In genomic region chr7:50069613-50070012, GRCh38 we compare ENCODE assay signal across 9 cellular contexts. TPM values are rescaled to one million over a fixed set of nuclear protein-coding genes. Genes with fewer than 3 reads are reported as not detected.
A peak's percentile ranks its signal among the peaks of the same experiment; 100 is the strongest.
DNase-seq lines count a peak whose midpoint lies in the region; ATAC-seq and TF ChIP-seq lines count a peak whose summit lies in the region.
"Had no signal": no experiment of that assay in that cellular context is flagged by ENCODE, and none has a peak within 500 bp of the region (broad histone marks: within the 10 kb centered on the region; RNA-seq: fewer than 3 reads in every experiment).

No MANE protein-coding gene starts in this region.

- H3K4me3 ChIP-seq in Caco-2 (ENCODE audit: low read depth, low read length) (no peak overlapping the region), hepatocyte (no peak overlapping the region)

- H2AFZ ChIP-seq in hepatocyte, result peak overlapping the region; percentile 29

- no peaks in the 10 kb centered on the region for H3K36me3 ChIP-seq in Caco-2 (ENCODE audit: control insufficient read depth, insufficient read depth, low read length)
- H3K36me3 ChIP-seq in hepatocyte (replicated peaks; ENCODE audit: insufficient read depth, low read depth), result no peaks in the 10 kb centered on the region

- H3K27me3 ChIP-seq in Caco-2 (replicated peaks; ENCODE audit: control insufficient read depth, insufficient read depth, low read length) (no peaks in the 10 kb centered on the region), hepatocyte (no peaks in the 10 kb centered on the region)

- H3K4me1 Mint-ChIP-seq in Caco-2 (ENCODE audit: low read depth, unreplicated experiment), result peaks cover 22% of the 10 kb centered on the region
- H3K4me1 Mint-ChIP-seq in activated T-cell treated with anti-CD3 and anti-CD28 coated beads, Interleukin-2, amount 50 U/mL, for 4 hours (ENCODE audit: low read depth), result peaks cover 24% of the 10 kb centered on the region
- H3K4me1 Mint-ChIP-seq in stimulated activated naive B cell treated with anti-CD40 and anti-IgM and Interleukin-4, amounts not matched to agents 10 μg/mL and 1 μg/mL and 100 μg/mL, for 72 hours, result peaks cover 13 to 21% of the 10 kb centered on the region in 2 donors

- no peaks in the 10 kb centered on the region for H3K9me2 ChIP-seq in hepatocyte (replicated peaks; ENCODE audit: insufficient read depth)

- POLR2A ChIA-PET in Caco-2 (lab: Charles Lee), result no interaction called here

- TF ChIP-seq CTCF in Caco-2 (IDR thresholded peaks at IDR 0.05; ENCODE audit: insufficient read depth in 1 of 2, low read depth in 1 of 2, low read length in 1 of 2, severe bottlenecking in 1 of 2, unreplicated experiment in 1 of 2) (no peak), hepatocyte (IDR thresholded peaks at IDR 0.05; ENCODE audit: poor library complexity) (no peak)

- no peaks in the 10 kb centered on the region for H3K79me2 ChIP-seq in hepatocyte

- peak overlapping the region; percentile 75 for H3K4me2 ChIP-seq in hepatocyte

- H3K9me3 ChIP-seq in Caco-2 (peaks cover 10% of the 10 kb centered on the region), hepatocyte (ENCODE audit: low read depth) (no peaks in the 10 kb centered on the region)

- DNase-seq in Caco-2 (no peak), hepatocyte (ENCODE audit: low spot score) (no peak), DMS114 treated with DMSO at 0.1 percent for 48 hours (lab: John Stamatoyannopoulos, UW; ENCODE audit: unreplicated experiment) (no peak), NCI-H187 treated with DMSO at 0.1 percent for 48 hours (lab: John Stamatoyannopoulos, UW) (no peak)
- no peak for DNase-seq in activated T-cell treated with anti-CD3 and anti-CD28 coated beads, Interleukin-2, amount 50 U/mL, for 4 hours
- DNase-seq in stimulated activated naive B cell treated with anti-CD40 and anti-IgM and Interleukin-4, amounts not matched to agents 10 μg/mL and 1 μg/mL and 100 μg/mL, for 72 hours, result peak; percentile 29

- H3K27me3 Mint-ChIP-seq in Caco-2 (ENCODE audit: insufficient read depth, unreplicated experiment), result peaks cover 2% of the 10 kb centered on the region
- H3K27me3 Mint-ChIP-seq in activated T-cell treated with anti-CD3 and anti-CD28 coated beads, Interleukin-2, amount 50 U/mL, for 4 hours (ENCODE audit: low read depth), result no peaks in the 10 kb centered on the region
- H3K27me3 Mint-ChIP-seq in stimulated activated naive B cell treated with anti-CD40 and anti-IgM and Interleukin-4, amounts not matched to agents 10 μg/mL and 1 μg/mL and 100 μg/mL, for 72 hours, result peaks cover 6 to 16% of the 10 kb centered on the region in 2 donors

- no peaks in the 10 kb centered on the region for H4K20me1 ChIP-seq in hepatocyte (ENCODE audit: insufficient read depth, poor library complexity, severe bottlenecking)

- H3K27ac Mint-ChIP-seq in Caco-2 (ENCODE audit: unreplicated experiment), result peak overlapping the region; percentile 42
- peak overlapping the region; percentile 84 for H3K27ac Mint-ChIP-seq in stimulated activated naive B cell treated with anti-CD40 and anti-IgM and Interleukin-4, amounts not matched to agents 10 μg/mL and 1 μg/mL and 100 μg/mL, for 72 hours

- H3K27ac ChIP-seq in hepatocyte, result peak overlapping the region; percentile 64

- BruUV-seq in Caco-2 (replicated peaks; lab: Mats Ljungman, UMichigan), result no TSS peak

- H3K4me3 Mint-ChIP-seq in Caco-2 (ENCODE audit: unreplicated experiment), result peak overlapping the region; percentile 70
- H3K4me3 Mint-ChIP-seq in activated T-cell treated with anti-CD3 and anti-CD28 coated beads, Interleukin-2, amount 50 U/mL, for 4 hours, result peak overlapping the region; percentile 82
- peak overlapping the region; percentile 83 to 84 for H3K4me3 Mint-ChIP-seq in stimulated activated naive B cell treated with anti-CD40 and anti-IgM and Interleukin-4, amounts not matched to agents 10 μg/mL and 1 μg/mL and 100 μg/mL, for 72 hours

- 76% methylated on average over 8 of the region's 8 CpGs for WGBS in hepatocyte (ENCODE audit: low lambda C conversion rate, missing lambda C conversion rate)

- intact Hi-C loops in Caco-2 (cut with micrococcal nuclease; ENCODE audit: unreplicated experiment), result no loop called here

- ATAC-seq in GM21360 (IDR thresholded peaks at IDR 0.05; ENCODE audit: unreplicated experiment), result peak; percentile 96
- peak; percentile 79 for ATAC-seq in HG03571 (IDR thresholded peaks at IDR 0.05; ENCODE audit: unreplicated experiment)
- peak; percentile 57 to 74 for ATAC-seq in activated T-cell treated with anti-CD3 and anti-CD28 coated beads, Interleukin-2, amount 50 U/mL, for 4 hours
- ATAC-seq in stimulated activated naive B cell treated with anti-CD40 and anti-IgM and Interleukin-4, amounts not matched to agents 10 μg/mL and 1 μg/mL and 100 μg/mL, for 72 hours (replicated peaks), result peak; percentile 86 to 90

- peaks cover 35% of the 10 kb centered on the region for H3K9me3 Mint-ChIP-seq in Caco-2 (ENCODE audit: unreplicated experiment)
- H3K9me3 Mint-ChIP-seq in activated T-cell treated with anti-CD3 and anti-CD28 coated beads, Interleukin-2, amount 50 U/mL, for 4 hours, result peaks cover 28% of the 10 kb centered on the region
- H3K9me3 Mint-ChIP-seq in stimulated activated naive B cell treated with anti-CD40 and anti-IgM and Interleukin-4, amounts not matched to agents 10 μg/mL and 1 μg/mL and 100 μg/mL, for 72 hours, result peaks cover 16 to 22% of the 10 kb centered on the region in 2 donors

- H3K36me3 Mint-ChIP-seq in Caco-2 (ENCODE audit: insufficient read depth, unreplicated experiment), result peaks cover 15% of the 10 kb centered on the region
- H3K36me3 Mint-ChIP-seq in activated T-cell treated with anti-CD3 and anti-CD28 coated beads, Interleukin-2, amount 50 U/mL, for 4 hours (ENCODE audit: insufficient read depth), result peaks cover 4% of the 10 kb centered on the region
- peaks cover 9 to 17% of the 10 kb centered on the region in 2 donors for H3K36me3 Mint-ChIP-seq in stimulated activated naive B cell treated with anti-CD40 and anti-IgM and Interleukin-4, amounts not matched to agents 10 μg/mL and 1 μg/mL and 100 μg/mL, for 72 hours

- H3K4me1 ChIP-seq in Caco-2 (peaks cover 17% of the 10 kb centered on the region), hepatocyte (ENCODE audit: insufficient read depth) (peaks cover 28% of the 10 kb centered on the region)

- CTCF ChIA-PET in Caco-2 (lab: Charles Lee), result no interaction called here

RNA-seq across cellular contexts. Expression of gene ZPBP, which starts 23.4 kb away (rescaled TPM):
- not detected in 2 replicates for total RNA-seq in Caco-2 (2022)
- total RNA-seq in activated T-cell treated with anti-CD3 and anti-CD28 coated beads, Interleukin-2, amount 50 U/mL, for 4 hours, result not detected
- total RNA-seq in hepatocyte, result not detected in 2 replicates
- not detected in 2 replicates for polyA plus RNA-seq in hepatocyte
- total RNA-seq: LHCN-M2 had no signal
